ENCODE assay signal across 2 cellular contexts in genomic region chr16:87226926-87227650, GRCh38.
A peak's percentile ranks its signal among the peaks of the same experiment; 100 is the strongest.
TF ChIP-seq lines count a peak whose summit lies in the region.

No MANE protein-coding gene starts in this region.

TF ChIP-seq in IMR-90, 13 proteins besides CTCF, POLR2A, EP300 and RAD21:
- TF ChIP-seq FOS (IDR thresholded peaks at IDR 0.05; ENCODE audit: low read depth, low read length) (peak; percentile 67; the same call in 1 of the 2 replicates), CHD1 (IDR thresholded peaks at IDR 0.05; ENCODE audit: low read depth, low read length) (no peak), RFX5 (IDR thresholded peaks at IDR 0.05; ENCODE audit: low read depth, low read length) (no peak), BHLHE40 (IDR thresholded peaks at IDR 0.05; ENCODE audit: low read depth, low read length) (peak; percentile 31; the same call in 1 of the 2 replicates), CEBPB (IDR thresholded peaks at IDR 0.05; ENCODE audit: low read depth, low read length) (no peak), MAZ (IDR thresholded peaks at IDR 0.05; ENCODE audit: borderline replicate concordance, low read depth, low read length) (no peak), MAFK (IDR thresholded peaks at IDR 0.05; ENCODE audit: low read depth, low read length) (no peak), SMC3 (IDR thresholded peaks at IDR 0.05; ENCODE audit: low read depth, low read length) (no peak), ELK1 (IDR thresholded peaks at IDR 0.05; ENCODE audit: borderline replicate concordance, low read depth, low read length) (no peak)
TF ChIP-seq in IMR-90: peak in this region for 2.

TF ChIP-seq in SK-N-SH, 30 proteins besides CTCF, POLR2A, EP300 and RAD21:
- TF ChIP-seq, protein P1, sequence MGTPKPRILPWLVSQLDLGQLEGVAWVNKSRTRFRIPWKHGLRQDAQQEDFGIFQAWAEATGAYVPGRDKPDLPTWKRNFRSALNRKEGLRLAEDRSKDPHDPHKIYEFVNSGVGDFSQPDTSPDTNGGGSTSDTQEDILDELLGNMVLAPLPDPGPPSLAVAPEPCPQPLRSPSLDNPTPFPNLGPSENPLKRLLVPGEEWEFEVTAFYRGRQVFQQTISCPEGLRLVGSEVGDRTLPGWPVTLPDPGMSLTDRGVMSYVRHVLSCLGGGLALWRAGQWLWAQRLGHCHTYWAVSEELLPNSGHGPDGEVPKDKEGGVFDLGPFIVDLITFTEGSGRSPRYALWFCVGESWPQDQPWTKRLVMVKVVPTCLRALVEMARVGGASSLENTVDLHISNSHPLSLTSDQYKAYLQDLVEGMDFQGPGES (IDR thresholded peaks at IDR 0.05; ENCODE audit: low read depth, low read length), result no peak
- TF ChIP-seq SIN3A (IDR thresholded peaks at IDR 0.05; ENCODE audit: borderline replicate concordance, low read depth, low read length), result no peak
- no peak for TF ChIP-seq EZH2phosphoT487 (IDR thresholded peaks at IDR 0.05; ENCODE audit: borderline replicate concordance, low read depth)
- no peak for TF ChIP-seq NFIC (IDR thresholded peaks at IDR 0.05; ENCODE audit: borderline replicate concordance)
- TF ChIP-seq, protein P2, sequence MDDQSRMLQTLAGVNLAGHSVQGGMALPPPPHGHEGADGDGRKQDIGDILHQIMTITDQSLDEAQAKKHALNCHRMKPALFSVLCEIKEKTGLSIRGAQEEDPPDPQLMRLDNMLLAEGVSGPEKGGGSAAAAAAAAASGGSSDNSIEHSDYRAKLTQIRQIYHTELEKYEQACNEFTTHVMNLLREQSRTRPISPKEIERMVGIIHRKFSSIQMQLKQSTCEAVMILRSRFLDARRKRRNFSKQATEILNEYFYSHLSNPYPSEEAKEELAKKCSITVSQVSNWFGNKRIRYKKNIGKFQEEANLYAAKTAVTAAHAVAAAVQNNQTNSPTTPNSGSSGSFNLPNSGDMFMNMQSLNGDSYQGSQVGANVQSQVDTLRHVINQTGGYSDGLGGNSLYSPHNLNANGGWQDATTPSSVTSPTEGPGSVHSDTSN (IDR thresholded peaks at IDR 0.05), result no peak
- TF ChIP-seq, protein P3, sequence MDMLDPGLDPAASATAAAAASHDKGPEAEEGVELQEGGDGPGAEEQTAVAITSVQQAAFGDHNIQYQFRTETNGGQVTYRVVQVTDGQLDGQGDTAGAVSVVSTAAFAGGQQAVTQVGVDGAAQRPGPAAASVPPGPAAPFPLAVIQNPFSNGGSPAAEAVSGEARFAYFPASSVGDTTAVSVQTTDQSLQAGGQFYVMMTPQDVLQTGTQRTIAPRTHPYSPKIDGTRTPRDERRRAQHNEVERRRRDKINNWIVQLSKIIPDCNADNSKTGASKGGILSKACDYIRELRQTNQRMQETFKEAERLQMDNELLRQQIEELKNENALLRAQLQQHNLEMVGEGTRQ (IDR thresholded peaks at IDR 0.05; ENCODE audit: borderline replicate concordance, low read depth, low read length), result no peak
- TF ChIP-seq CHD2 (IDR thresholded peaks at IDR 0.05; ENCODE audit: low read length, partially characterized antibody), result no peak
- TF ChIP-seq RXRA (IDR thresholded peaks at IDR 0.05; ENCODE audit: borderline replicate concordance, low read depth), result no peak
- TF ChIP-seq GABPA (IDR thresholded peaks at IDR 0.05; ENCODE audit: low read depth), result no peak
- TF ChIP-seq REST (IDR thresholded peaks at IDR 0.05; ENCODE audit: low read depth, low read length), result no peak
- no peak for TF ChIP-seq TCF12 (IDR thresholded peaks at IDR 0.05)
- TF ChIP-seq FOXJ3 (CRISPR knock-in tag; IDR thresholded peaks at IDR 0.05), result no peak
- TF ChIP-seq FOSL2 (IDR thresholded peaks at IDR 0.05; ENCODE audit: borderline replicate concordance, low read depth), result no peak
- no peak for TF ChIP-seq SMC3 (IDR thresholded peaks at IDR 0.05; ENCODE audit: low read depth, low read length)
- TF ChIP-seq NRF1 (IDR thresholded peaks at IDR 0.05; ENCODE audit: low read depth, low read length), result no peak
- TF ChIP-seq YY1 (IDR thresholded peaks at IDR 0.05; ENCODE audit: low read depth), result no peak
